ENCODE assay signal across 10 cellular contexts in genomic region chr13:110388141-110388943, GRCh38.
DNase-seq lines count a peak whose midpoint lies in the region; ATAC-seq and TF ChIP-seq lines count a peak whose summit lies in the region.
"Had no signal": no experiment of that assay in that cellular context is flagged by ENCODE, and none has a peak within 500 bp of the region (broad histone marks: within the 10 kb centered on the region; RNA-seq: fewer than 3 reads in every experiment).

No MANE protein-coding gene starts in this region.

- CTCF ChIA-PET in OCI-LY7 (lab: Charles Lee; ENCODE audit: unreplicated experiment) = no interaction called here

- H3K36me3 ChIP-seq in lower lobe of right lung (no peaks in the 10 kb centered on the region), upper lobe of right lung (no peaks in the 10 kb centered on the region), OCI-LY7 (ENCODE audit: insufficient read depth, low read length) (no peaks in the 10 kb centered on the region)

- no peak overlapping the region for H3K4me3 ChIP-seq in lower lobe of right lung
- no peak overlapping the region for H3K4me3 ChIP-seq in upper lobe of right lung
- no peak overlapping the region for H3K4me3 ChIP-seq in OCI-LY7 (ENCODE audit: low read depth, low read length, poor library complexity, severe bottlenecking)

- peaks cover 73% of the 10 kb centered on the region for H3K4me1 Mint-ChIP-seq in chondrocyte (ENCODE audit: low read depth)

- BruUV-seq in OCI-LY7 (replicated peaks; lab: Mats Ljungman, UMichigan) = no TSS peak

- peak overlapping the region; percentile 98 for H3K27ac Mint-ChIP-seq in chondrocyte (ENCODE audit: unreplicated experiment)

- in situ Hi-C loops in GM13976 (cut with MboI; ENCODE audit: low sequenced_read_pairs, unreplicated experiment) = no loop called here

- intact Hi-C loops in lower lobe of right lung (cut with DNase I) = no loop called here
- intact Hi-C loops in upper lobe of right lung (cut with DNase I) = no loop called here
- intact Hi-C loops in OCI-LY7 (cut with micrococcal nuclease; ENCODE audit: unreplicated experiment) = no loop called here

- H3K4me1 ChIP-seq in lower lobe of right lung = peaks cover 18% of the 10 kb centered on the region
- H3K4me1 ChIP-seq in upper lobe of right lung = peaks cover 22% of the 10 kb centered on the region
- H3K4me1 ChIP-seq in OCI-LY7 (ENCODE audit: insufficient read depth, low read length, poor library complexity, severe bottlenecking) = no peaks in the 10 kb centered on the region

- no peaks in the 10 kb centered on the region for H3K9me2 ChIP-seq in OCI-LY7 (ENCODE audit: insufficient read depth, low read length)

- H3K4me3 Mint-ChIP-seq in chondrocyte (ENCODE audit: unreplicated experiment) = peak overlapping the region; percentile 49

- no peaks in the 10 kb centered on the region for H3K79me2 ChIP-seq in OCI-LY7 (ENCODE audit: insufficient read depth, low read depth, low read length)

- H3K36me3 Mint-ChIP-seq in chondrocyte (ENCODE audit: low read depth) = peaks cover 22% of the 10 kb centered on the region

- H4K20me1 ChIP-seq in OCI-LY7 (ENCODE audit: insufficient read depth, low read length) = no peaks in the 10 kb centered on the region

- POLR2A ChIA-PET in OCI-LY7 (lab: Charles Lee) = no interaction called here

- H3K27ac ChIP-seq in lower lobe of right lung (peak overlapping the region; percentile 42), upper lobe of right lung (peak overlapping the region; percentile 12), OCI-LY7 (ENCODE audit: low read depth, low read length, poor library complexity, severe bottlenecking) (no peak overlapping the region)

- TF ChIP-seq CTCF in chondrocyte (IDR thresholded peaks at IDR 0.05) (peak; percentile 14), lower lobe of right lung (IDR thresholded peaks at IDR 0.05) (no peak), upper lobe of right lung (IDR thresholded peaks at IDR 0.05) (no peak), GM13976 (IDR thresholded peaks at IDR 0.05; ENCODE audit: borderline replicate concordance, control extremely low read depth, extremely low read depth, insufficient read depth, missing control alignments) (no peak), OCI-LY7 (conservative IDR thresholded peaks at IDR 0.05; ENCODE audit: low read length) (no peak)

- H3K9me3 Mint-ChIP-seq in chondrocyte (ENCODE audit: low read depth) = no peaks in the 10 kb centered on the region

- H3K27me3 Mint-ChIP-seq in chondrocyte (ENCODE audit: low read depth) = no peaks in the 10 kb centered on the region

- H3K4me2 ChIP-seq in OCI-LY7 (ENCODE audit: low read length) = no peak overlapping the region

- no peak overlapping the region for H2AFZ ChIP-seq in OCI-LY7 (ENCODE audit: low read length)

- DNase-seq in NCI-H187 (lab: John Stamatoyannopoulos, UW) (peak; percentile 47 to 76), NCI-H187 treated with DMSO at 0.1 percent for 48 hours (lab: John Stamatoyannopoulos, UW) (no peak), chondrocyte (ENCODE audit: low spot score) (no peak), lower lobe of right lung (peak; percentile 56), upper lobe of right lung (no peak), GM13976 (ENCODE audit: low spot score) (no peak), OCI-LY7 (ENCODE audit: low spot score) (no peak), NCI-H2081 treated with DMSO at 0.1 percent for 48 hours (lab: John Stamatoyannopoulos, UW) (no peak)
- DNase-seq: effector memory CD4-positive, alpha-beta T cell had no signal

- ATAC-seq in lower lobe of right lung (peak; percentile 69 to 79), upper lobe of right lung (peak; percentile 78)
- ATAC-seq: HCT116 had no signal

- H3K27me3 ChIP-seq in lower lobe of right lung (ENCODE audit: low read depth) = no peaks in the 10 kb centered on the region
- no peaks in the 10 kb centered on the region for H3K27me3 ChIP-seq in upper lobe of right lung

- H3K9me3 ChIP-seq in lower lobe of right lung (no peaks in the 10 kb centered on the region), upper lobe of right lung (no peaks in the 10 kb centered on the region), OCI-LY7 (ENCODE audit: low read length) (no peaks in the 10 kb centered on the region)

Comparison
In these comparisons a context has a peak if more than half of its experiments do, and no peak if none do; other contexts are left out.
1. DNase-seq: peak in NCI-H187 (2 of 2) and lower lobe of right lung (single experiment); none in NCI-H187 treated with DMSO at 0.1 percent for 48 hours (single experiment), chondrocyte (single experiment), upper lobe of right lung (single experiment), GM13976 (single experiment), OCI-LY7 (single experiment) and NCI-H2081 treated with DMSO at 0.1 percent for 48 hours (single experiment).